Comparison of ENCODE assay signal across 1 cellular context in the genomic region with DNA sequence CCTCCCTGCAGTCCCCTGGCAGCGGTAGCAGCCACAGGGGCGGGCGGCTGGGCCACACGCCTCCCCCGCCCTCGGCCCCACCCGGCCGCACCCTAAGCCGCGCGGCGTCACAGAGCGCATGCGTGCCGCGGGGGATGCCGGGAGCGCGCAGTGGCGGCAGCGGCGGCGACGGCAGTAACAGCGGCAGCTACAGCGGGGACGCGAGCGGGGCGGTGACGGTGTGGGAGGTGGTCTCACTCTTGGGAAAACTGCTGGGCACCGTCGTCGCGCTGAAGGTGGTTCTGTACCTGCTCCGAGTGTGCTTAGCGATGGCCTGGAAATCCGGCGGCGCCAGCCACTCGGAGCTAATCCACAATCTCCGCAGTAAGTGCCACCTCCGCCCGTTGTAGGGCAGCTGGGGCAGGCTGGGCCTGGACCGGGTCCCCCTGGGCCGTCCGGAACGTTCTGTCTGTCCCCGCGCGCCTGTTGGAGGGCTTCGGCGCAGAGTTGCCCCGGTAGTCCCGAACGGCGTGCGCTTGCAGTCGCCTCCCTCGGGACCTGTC.
TF ChIP-seq lines count a peak whose summit lies in the region.

PCMT1 (plus strand) TSS at position 148 of the 542 bp plus-strand sequence; CDS start at position 309, 161 bp downstream.

TF ChIP-seq in HepG2, 621 proteins besides CTCF, POLR2A, EP300 and RAD21 (continued from another document and continues in another):
- TF ChIP-seq, protein P1, sequence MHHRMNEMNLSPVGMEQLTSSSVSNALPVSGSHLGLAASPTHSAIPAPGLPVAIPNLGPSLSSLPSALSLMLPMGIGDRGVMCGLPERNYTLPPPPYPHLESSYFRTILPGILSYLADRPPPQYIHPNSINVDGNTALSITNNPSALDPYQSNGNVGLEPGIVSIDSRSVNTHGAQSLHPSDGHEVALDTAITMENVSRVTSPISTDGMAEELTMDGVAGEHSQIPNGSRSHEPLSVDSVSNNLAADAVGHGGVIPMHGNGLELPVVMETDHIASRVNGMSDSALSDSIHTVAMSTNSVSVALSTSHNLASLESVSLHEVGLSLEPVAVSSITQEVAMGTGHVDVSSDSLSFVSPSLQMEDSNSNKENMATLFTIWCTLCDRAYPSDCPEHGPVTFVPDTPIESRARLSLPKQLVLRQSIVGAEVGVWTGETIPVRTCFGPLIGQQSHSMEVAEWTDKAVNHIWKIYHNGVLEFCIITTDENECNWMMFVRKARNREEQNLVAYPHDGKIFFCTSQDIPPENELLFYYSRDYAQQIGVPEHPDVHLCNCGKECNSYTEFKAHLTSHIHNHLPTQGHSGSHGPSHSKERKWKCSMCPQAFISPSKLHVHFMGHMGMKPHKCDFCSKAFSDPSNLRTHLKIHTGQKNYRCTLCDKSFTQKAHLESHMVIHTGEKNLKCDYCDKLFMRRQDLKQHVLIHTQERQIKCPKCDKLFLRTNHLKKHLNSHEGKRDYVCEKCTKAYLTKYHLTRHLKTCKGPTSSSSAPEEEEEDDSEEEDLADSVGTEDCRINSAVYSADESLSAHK (CRISPR knock-in tag; IDR thresholded peaks at IDR 0.05; ENCODE audit: borderline replicate concordance), result no peak
- TF ChIP-seq ZNF547 (CRISPR knock-in tag; IDR thresholded peaks at IDR 0.05) (no peak; the same call in 1 of the 2 replicates), KLF12 (CRISPR knock-in tag; IDR thresholded peaks at IDR 0.05; ENCODE audit: borderline replicate concordance) (peak; percentile 97), ZNF484 (CRISPR knock-in tag; IDR thresholded peaks at IDR 0.05; ENCODE audit: borderline replicate concordance, low read depth) (0 out of 2 replicates have a peak, but pooled peaks have one; percentile 40), ELF4 (CRISPR knock-in tag; IDR thresholded peaks at IDR 0.05; ENCODE audit: borderline replicate concordance) (0 out of 2 replicates have a peak, but pooled peaks have one; percentile 12), ZMYM3 (CRISPR knock-in tag; IDR thresholded peaks at IDR 0.05) (no peak), CHD2 (IDR thresholded peaks at IDR 0.05; ENCODE audit: low read depth, low read length) (no peak; the same call in 1 of the 2 replicates), HIVEP1 (CRISPR knock-in tag; IDR thresholded peaks at IDR 0.05) (peak; percentile 74; the same call in 1 of the 2 replicates), ZNF713 (CRISPR knock-in tag; IDR thresholded peaks at IDR 0.05) (no peak), ZNF530 (CRISPR knock-in tag; IDR thresholded peaks at IDR 0.05; ENCODE audit: low read depth) (no peak), SP4 (CRISPR knock-in tag; IDR thresholded peaks at IDR 0.05) (no peak), EHMT2 (IDR thresholded peaks at IDR 0.05; ENCODE audit: borderline replicate concordance, low read depth, low read length) (no peak), ZNF777 (CRISPR knock-in tag; IDR thresholded peaks at IDR 0.05) (peak; percentile 62; the same call in 1 of the 2 replicates), DZIP1 (CRISPR knock-in tag; IDR thresholded peaks at IDR 0.05) (no peak; the same call in 1 of the 2 replicates), ZBTB21 (CRISPR knock-in tag; IDR thresholded peaks at IDR 0.05) (no peak), ZFP82 (CRISPR knock-in tag; IDR thresholded peaks at IDR 0.05; ENCODE audit: borderline replicate concordance) (no peak), YEATS4 (CRISPR knock-in tag; IDR thresholded peaks at IDR 0.05; ENCODE audit: borderline replicate concordance) (peak; percentile 95), ZNF513 (CRISPR knock-in tag; conservative IDR thresholded peaks at IDR 0.05) (peak; percentile 88; the same call in 1 of the 2 replicates), ZNF629 (CRISPR knock-in tag; conservative IDR thresholded peaks at IDR 0.05) (0 out of 2 replicates have a peak, but pooled peaks have one; percentile 5), ATF1 (CRISPR knock-in tag; IDR thresholded peaks at IDR 0.05) (no peak), ELF1 (CRISPR knock-in tag; IDR thresholded peaks at IDR 0.05) (peak; percentile 7; the same call in 1 of the 2 replicates), MEIS1 (CRISPR knock-in tag; IDR thresholded peaks at IDR 0.05; ENCODE audit: borderline replicate concordance) (no peak), BRD4 (CRISPR knock-in tag; IDR thresholded peaks at IDR 0.05) (peak; percentile 93; the same call in 1 of the 2 replicates), ZNF460 (CRISPR knock-in tag; IDR thresholded peaks at IDR 0.05; ENCODE audit: borderline replicate concordance) (no peak), ZSCAN12 (CRISPR knock-in tag; IDR thresholded peaks at IDR 0.05) (0 out of 2 replicates have a peak, but pooled peaks have one; percentile 30), ZNF660 (CRISPR knock-in tag; IDR thresholded peaks at IDR 0.05; ENCODE audit: borderline replicate concordance, low read depth) (no peak), RFXAP (CRISPR knock-in tag; IDR thresholded peaks at IDR 0.05; ENCODE audit: borderline replicate concordance) (peak; percentile 29; the same call in 1 of the 2 replicates)
- TF ChIP-seq, protein P2, sequence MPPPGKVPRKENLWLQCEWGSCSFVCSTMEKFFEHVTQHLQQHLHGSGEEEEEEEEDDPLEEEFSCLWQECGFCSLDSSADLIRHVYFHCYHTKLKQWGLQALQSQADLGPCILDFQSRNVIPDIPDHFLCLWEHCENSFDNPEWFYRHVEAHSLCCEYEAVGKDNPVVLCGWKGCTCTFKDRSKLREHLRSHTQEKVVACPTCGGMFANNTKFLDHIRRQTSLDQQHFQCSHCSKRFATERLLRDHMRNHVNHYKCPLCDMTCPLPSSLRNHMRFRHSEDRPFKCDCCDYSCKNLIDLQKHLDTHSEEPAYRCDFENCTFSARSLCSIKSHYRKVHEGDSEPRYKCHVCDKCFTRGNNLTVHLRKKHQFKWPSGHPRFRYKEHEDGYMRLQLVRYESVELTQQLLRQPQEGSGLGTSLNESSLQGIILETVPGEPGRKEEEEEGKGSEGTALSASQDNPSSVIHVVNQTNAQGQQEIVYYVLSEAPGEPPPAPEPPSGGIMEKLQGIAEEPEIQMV (CRISPR knock-in tag; IDR thresholded peaks at IDR 0.05; ENCODE audit: low read depth), result no peak
- TF ChIP-seq, protein P3, sequence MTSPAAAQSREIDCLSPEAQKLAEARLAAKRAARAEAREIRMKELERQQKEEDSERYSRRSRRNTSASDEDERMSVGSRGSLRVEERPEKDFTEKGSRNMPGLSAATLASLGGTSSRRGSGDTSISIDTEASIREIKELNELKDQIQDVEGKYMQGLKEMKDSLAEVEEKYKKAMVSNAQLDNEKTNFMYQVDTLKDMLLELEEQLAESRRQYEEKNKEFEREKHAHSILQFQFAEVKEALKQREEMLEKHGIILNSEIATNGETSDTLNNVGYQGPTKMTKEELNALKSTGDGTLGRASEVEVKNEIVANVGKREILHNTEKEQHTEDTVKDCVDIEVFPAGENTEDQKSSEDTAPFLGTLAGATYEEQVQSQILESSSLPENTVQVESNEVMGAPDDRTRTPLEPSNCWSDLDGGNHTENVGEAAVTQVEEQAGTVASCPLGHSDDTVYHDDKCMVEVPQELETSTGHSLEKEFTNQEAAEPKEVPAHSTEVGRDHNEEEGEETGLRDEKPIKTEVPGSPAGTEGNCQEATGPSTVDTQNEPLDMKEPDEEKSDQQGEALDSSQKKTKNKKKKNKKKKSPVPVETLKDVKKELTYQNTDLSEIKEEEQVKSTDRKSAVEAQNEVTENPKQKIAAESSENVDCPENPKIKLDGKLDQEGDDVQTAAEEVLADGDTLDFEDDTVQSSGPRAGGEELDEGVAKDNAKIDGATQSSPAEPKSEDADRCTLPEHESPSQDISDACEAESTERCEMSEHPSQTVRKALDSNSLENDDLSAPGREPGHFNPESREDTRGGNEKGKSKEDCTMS (CRISPR knock-in tag; conservative IDR thresholded peaks at IDR 0.05), result no peak
- TF ChIP-seq, protein P4, sequence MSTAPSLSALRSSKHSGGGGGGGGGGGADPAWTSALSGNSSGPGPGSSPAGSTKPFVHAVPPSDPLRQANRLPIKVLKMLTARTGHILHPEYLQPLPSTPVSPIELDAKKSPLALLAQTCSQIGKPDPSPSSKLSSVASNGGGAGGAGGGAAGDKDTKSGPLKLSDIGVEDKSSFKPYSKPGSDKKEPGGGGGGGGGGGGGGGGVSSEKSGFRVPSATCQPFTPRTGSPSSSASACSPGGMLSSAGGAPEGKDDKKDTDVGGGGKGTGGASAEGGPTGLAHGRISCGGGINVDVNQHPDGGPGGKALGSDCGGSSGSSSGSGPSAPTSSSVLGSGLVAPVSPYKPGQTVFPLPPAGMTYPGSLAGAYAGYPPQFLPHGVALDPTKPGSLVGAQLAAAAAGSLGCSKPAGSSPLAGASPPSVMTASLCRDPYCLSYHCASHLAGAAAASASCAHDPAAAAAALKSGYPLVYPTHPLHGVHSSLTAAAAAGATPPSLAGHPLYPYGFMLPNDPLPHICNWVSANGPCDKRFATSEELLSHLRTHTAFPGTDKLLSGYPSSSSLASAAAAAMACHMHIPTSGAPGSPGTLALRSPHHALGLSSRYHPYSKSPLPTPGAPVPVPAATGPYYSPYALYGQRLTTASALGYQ (CRISPR knock-in tag; IDR thresholded peaks at IDR 0.05), result peak; percentile 41
- TF ChIP-seq, protein P5, sequence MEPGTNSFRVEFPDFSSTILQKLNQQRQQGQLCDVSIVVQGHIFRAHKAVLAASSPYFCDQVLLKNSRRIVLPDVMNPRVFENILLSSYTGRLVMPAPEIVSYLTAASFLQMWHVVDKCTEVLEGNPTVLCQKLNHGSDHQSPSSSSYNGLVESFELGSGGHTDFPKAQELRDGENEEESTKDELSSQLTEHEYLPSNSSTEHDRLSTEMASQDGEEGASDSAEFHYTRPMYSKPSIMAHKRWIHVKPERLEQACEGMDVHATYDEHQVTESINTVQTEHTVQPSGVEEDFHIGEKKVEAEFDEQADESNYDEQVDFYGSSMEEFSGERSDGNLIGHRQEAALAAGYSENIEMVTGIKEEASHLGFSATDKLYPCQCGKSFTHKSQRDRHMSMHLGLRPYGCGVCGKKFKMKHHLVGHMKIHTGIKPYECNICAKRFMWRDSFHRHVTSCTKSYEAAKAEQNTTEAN (CRISPR knock-in tag; conservative IDR thresholded peaks at IDR 0.05), result 0 out of 2 replicates have a peak, but pooled peaks have one; percentile 71
- TF ChIP-seq, protein P6, sequence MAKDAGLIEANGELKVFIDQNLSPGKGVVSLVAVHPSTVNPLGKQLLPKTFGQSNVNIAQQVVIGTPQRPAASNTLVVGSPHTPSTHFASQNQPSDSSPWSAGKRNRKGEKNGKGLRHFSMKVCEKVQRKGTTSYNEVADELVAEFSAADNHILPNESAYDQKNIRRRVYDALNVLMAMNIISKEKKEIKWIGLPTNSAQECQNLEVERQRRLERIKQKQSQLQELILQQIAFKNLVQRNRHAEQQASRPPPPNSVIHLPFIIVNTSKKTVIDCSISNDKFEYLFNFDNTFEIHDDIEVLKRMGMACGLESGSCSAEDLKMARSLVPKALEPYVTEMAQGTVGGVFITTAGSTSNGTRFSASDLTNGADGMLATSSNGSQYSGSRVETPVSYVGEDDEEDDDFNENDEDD (CRISPR knock-in tag; IDR thresholded peaks at IDR 0.05; ENCODE audit: borderline replicate concordance), result peak; percentile 92; the same call in 1 of the 2 replicates
- TF ChIP-seq, protein P7, sequence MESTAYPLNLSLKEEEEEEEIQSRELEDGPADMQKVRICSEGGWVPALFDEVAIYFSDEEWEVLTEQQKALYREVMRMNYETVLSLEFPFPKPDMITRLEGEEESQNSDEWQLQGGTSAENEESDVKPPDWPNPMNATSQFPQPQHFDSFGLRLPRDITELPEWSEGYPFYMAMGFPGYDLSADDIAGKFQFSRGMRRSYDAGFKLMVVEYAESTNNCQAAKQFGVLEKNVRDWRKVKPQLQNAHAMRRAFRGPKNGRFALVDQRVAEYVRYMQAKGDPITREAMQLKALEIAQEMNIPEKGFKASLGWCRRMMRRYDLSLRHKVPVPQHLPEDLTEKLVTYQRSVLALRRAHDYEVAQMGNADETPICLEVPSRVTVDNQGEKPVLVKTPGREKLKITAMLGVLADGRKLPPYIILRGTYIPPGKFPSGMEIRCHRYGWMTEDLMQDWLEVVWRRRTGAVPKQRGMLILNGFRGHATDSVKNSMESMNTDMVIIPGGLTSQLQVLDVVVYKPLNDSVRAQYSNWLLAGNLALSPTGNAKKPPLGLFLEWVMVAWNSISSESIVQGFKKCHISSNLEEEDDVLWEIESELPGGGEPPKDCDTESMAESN (CRISPR knock-in tag; conservative IDR thresholded peaks at IDR 0.05), result peak; percentile 86
- TF ChIP-seq, protein P8, sequence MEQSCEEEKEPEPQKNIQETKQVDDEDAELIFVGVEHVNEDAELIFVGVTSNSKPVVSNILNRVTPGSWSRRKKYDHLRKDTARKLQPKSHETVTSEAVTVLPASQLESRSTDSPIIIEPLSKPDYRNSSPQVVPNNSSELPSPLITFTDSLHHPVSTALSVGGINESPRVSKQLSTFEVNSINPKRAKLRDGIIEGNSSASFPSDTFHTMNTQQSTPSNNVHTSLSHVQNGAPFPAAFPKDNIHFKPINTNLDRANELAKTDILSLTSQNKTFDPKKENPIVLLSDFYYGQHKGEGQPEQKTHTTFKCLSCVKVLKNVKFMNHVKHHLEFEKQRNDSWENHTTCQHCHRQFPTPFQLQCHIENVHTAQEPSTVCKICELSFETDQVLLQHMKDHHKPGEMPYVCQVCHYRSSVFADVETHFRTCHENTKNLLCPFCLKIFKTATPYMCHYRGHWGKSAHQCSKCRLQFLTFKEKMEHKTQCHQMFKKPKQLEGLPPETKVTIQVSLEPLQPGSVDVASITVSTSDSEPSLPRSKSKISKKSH (CRISPR knock-in tag; IDR thresholded peaks at IDR 0.05; ENCODE audit: borderline replicate concordance), result no peak
